In genomic region chr11:19768815-19769214, GRCh38 we compare ENCODE assay signal across 19 cellular contexts. TPM values are rescaled to one million over a fixed set of nuclear protein-coding genes. Genes with fewer than 3 reads are reported as not detected.
A peak's percentile ranks its signal among the peaks of the same experiment; 100 is the strongest.
DNase-seq lines count a peak whose midpoint lies in the region; ATAC-seq and TF ChIP-seq lines count a peak whose summit lies in the region.
"Had no signal": no experiment of that assay in that cellular context is flagged by ENCODE, and none has a peak within 500 bp of the region (broad histone marks: within the 10 kb centered on the region; RNA-seq: fewer than 3 reads in every experiment).

No MANE protein-coding gene starts in this region.

- peaks cover 52% of the 10 kb centered on the region for H3K4me1 ChIP-seq in left ventricle myocardium inferior
- peaks cover 4 to 22% of the 10 kb centered on the region in 2 donors for H3K4me1 ChIP-seq in lung (ENCODE audit: control insufficient read depth in 2 of 2, insufficient read depth in 2 of 2, low read length in 2 of 2)
- H3K4me1 ChIP-seq in neuronal stem cell (ENCODE audit: control insufficient read depth in 2 of 2, insufficient read depth in 1 of 2, low read depth in 1 of 2, low read length in 2 of 2), result peaks cover 14 to 34% of the 10 kb centered on the region in 2 donors
- no peaks in the 10 kb centered on the region for H3K4me1 ChIP-seq in gastrocnemius medialis

- H2BK5ac ChIP-seq in neuronal stem cell (ENCODE audit: low read length), result no peak overlapping the region

- H3K9ac ChIP-seq in neuronal stem cell (ENCODE audit: low read depth, low read length, poor library complexity), result no peak overlapping the region

- H3K23ac ChIP-seq in neuronal stem cell (ENCODE audit: low read depth, low read length, poor library complexity), result no peak overlapping the region

- intact Hi-C loops in left ventricle myocardium inferior (cut with micrococcal nuclease) (no loop called here), gastrocnemius medialis (cut with DNase I; ENCODE audit: low total_unique reads) (no loop called here)

- no peak for TF ChIP-seq POLR2A in gastrocnemius medialis (IDR thresholded peaks at IDR 0.05)

- H3K9me3 ChIP-seq in left ventricle myocardium inferior (replicated peaks) (no peaks in the 10 kb centered on the region), lung (ENCODE audit: control insufficient read depth in 2 of 2, insufficient read depth in 1 of 2, low read length in 1 of 2) (no peaks in the 10 kb centered on the region), neuronal stem cell (replicated peaks in 1 of 2; ENCODE audit: control insufficient read depth in 2 of 2, insufficient read depth in 1 of 2, low read depth in 1 of 2, low read length in 2 of 2) (no peaks in the 10 kb centered on the region), gastrocnemius medialis (no peaks in the 10 kb centered on the region)
- H3K9me3 ChIP-seq: SJCRH30 had no signal

- no peak overlapping the region for H3K14ac ChIP-seq in neuronal stem cell (ENCODE audit: low read length)

- peak; percentile 23 for ATAC-seq in lung (ENCODE audit: insufficient read depth, low FRiP score)
- no peak for ATAC-seq in SK-N-SH treated with all-trans-retinoic acid at 6 μM for 48 hours
- no peak for ATAC-seq in gastrocnemius medialis

- no peak for TF ChIP-seq CTCF in left ventricle myocardium inferior (IDR thresholded peaks at IDR 0.05; ENCODE audit: borderline replicate concordance)
- no peak for TF ChIP-seq CTCF in lung (IDR thresholded peaks at IDR 0.05; ENCODE audit: control extremely low read depth, extremely low read depth)
- TF ChIP-seq CTCF in gastrocnemius medialis (IDR thresholded peaks at IDR 0.05 in 4 of 5, conservative IDR thresholded peaks at IDR 0.05 in 1 of 5), result no peak

- no peaks in the 10 kb centered on the region for H3K36me3 ChIP-seq in left ventricle myocardium inferior
- H3K36me3 ChIP-seq in lung (ENCODE audit: control insufficient read depth in 2 of 2, insufficient read depth in 2 of 2, low read length in 2 of 2), result no peaks in the 10 kb centered on the region
- H3K36me3 ChIP-seq in neuronal stem cell (replicated peaks in 1 of 2; ENCODE audit: control insufficient read depth in 2 of 2, insufficient read depth in 2 of 2, low read length in 2 of 2), result no peaks in the 10 kb centered on the region
- no peaks in the 10 kb centered on the region for H3K36me3 ChIP-seq in gastrocnemius medialis
- H3K36me3 ChIP-seq: SJCRH30 had no signal

- no peak overlapping the region for H2BK120ac ChIP-seq in neuronal stem cell (ENCODE audit: low read depth, low read length)

- H3K27me3 ChIP-seq in left ventricle myocardium inferior (ENCODE audit: low read depth), result no peaks in the 10 kb centered on the region
- H3K27me3 ChIP-seq in lung (ENCODE audit: control insufficient read depth, insufficient read depth), result no peaks in the 10 kb centered on the region
- no peaks in the 10 kb centered on the region for H3K27me3 ChIP-seq in neuronal stem cell (ENCODE audit: control insufficient read depth in 3 of 3, insufficient read depth in 3 of 3, low read depth in 1 of 3, low read length in 3 of 3)
- no peaks in the 10 kb centered on the region for H3K27me3 ChIP-seq in gastrocnemius medialis
- H3K27me3 ChIP-seq: SJCRH30 had no signal

- H3K79me1 ChIP-seq in neuronal stem cell (ENCODE audit: low read depth, low read length), result no peaks in the 10 kb centered on the region

- H3K27ac ChIP-seq in caudate nucleus (ENCODE audit: low read depth, low read length) (peak overlapping the region; percentile 19), left ventricle myocardium inferior (replicated peaks) (peak overlapping the region; percentile 4), lung (ENCODE audit: low read depth in 1 of 2, low read length in 1 of 2) (no peak overlapping the region), neuronal stem cell (replicated peaks; ENCODE audit: low read length) (no peak overlapping the region), gastrocnemius medialis (no peak overlapping the region)
- H3K27ac ChIP-seq: SJCRH30 had no signal

- no peak overlapping the region for H3K4me2 ChIP-seq in neuronal stem cell (ENCODE audit: insufficient read depth, low read length, poor library complexity, severe bottlenecking)

- no peak overlapping the region for H4K91ac ChIP-seq in neuronal stem cell (ENCODE audit: low read depth, low read length, poor library complexity)

- DNase-seq in Ammon's horn (ENCODE audit: low spot score) (peak; percentile 63), caudate nucleus (lab: John Stamatoyannopoulos, UW) (peak in 1 of 61 donors; percentile 10), left ventricle myocardium inferior (no peak), lung (ENCODE audit: low spot score) (peak; percentile 33), NCI-H146 treated with DMSO at 0.1 percent for 48 hours (lab: John Stamatoyannopoulos, UW; ENCODE audit: unreplicated experiment) (no peak), neuronal stem cell (ENCODE audit: low spot score) (no peak), gastrocnemius medialis (no peak)
- DNase-seq: CD4-positive, CD25-positive, alpha-beta regulatory T cell; DMS79; KG1; NCI-H1092 treated with DMSO at 0.1 percent for 48 hours; NCI-H1436 treated with DMSO at 0.1 percent for 48 hours; NCI-H2081 treated with DMSO at 0.1 percent for 48 hours; NCI-H446 treated with DMSO at 0.1 percent for 48 hours; NCI-H69; NK-92 treated with Interleukin-12 subunit alpha and Interleukin-12 subunit beta, amount 100 ng/mL, for 24 hours; SJCRH30 had no signal

- H3K18ac ChIP-seq in neuronal stem cell (ENCODE audit: low read length), result no peak overlapping the region

- no peak overlapping the region for H2BK15ac ChIP-seq in neuronal stem cell (ENCODE audit: low read length)

- H3K4ac ChIP-seq in neuronal stem cell (ENCODE audit: low read length), result no peak overlapping the region

- no peak overlapping the region for H4K8ac ChIP-seq in neuronal stem cell (ENCODE audit: low read depth, low read length)

- H2AK5ac ChIP-seq in neuronal stem cell (ENCODE audit: low read depth, low read length), result no peak overlapping the region

- H2BK12ac ChIP-seq in neuronal stem cell (ENCODE audit: low read length), result no peak overlapping the region

- no peak overlapping the region for H2AFZ ChIP-seq in neuronal stem cell (ENCODE audit: low read length)

- in situ Hi-C loops in gastrocnemius medialis (cut with MboI; ENCODE audit: low sequenced_read_pairs in 4 of 4), result no loop called here

- H3K4me3 ChIP-seq in left ventricle myocardium inferior, result no peak overlapping the region
- no peak overlapping the region for H3K4me3 ChIP-seq in lung
- no peak overlapping the region for H3K4me3 ChIP-seq in neuronal stem cell (ENCODE audit: low read length in 2 of 2)
- H3K4me3 ChIP-seq in gastrocnemius medialis, result no peak overlapping the region
- H3K4me3 ChIP-seq: SJCRH30 had no signal

TF ChIP-seq in SK-N-SH treated with all-trans-retinoic acid at 6 μM for 48 hours, 23 proteins besides CTCF, POLR2A, EP300 and RAD21 (continues in another document):
- no peak for TF ChIP-seq CSDC2 (CRISPR knock-in tag; IDR thresholded peaks at IDR 0.05)
- TF ChIP-seq OSR1 (CRISPR knock-in tag; IDR thresholded peaks at IDR 0.05), result no peak
- no peak for TF ChIP-seq ZC3H10 (CRISPR knock-in tag; IDR thresholded peaks at IDR 0.05)
- TF ChIP-seq ZNF70 (CRISPR knock-in tag; IDR thresholded peaks at IDR 0.05), result no peak
- no peak for TF ChIP-seq ZFP3 (CRISPR knock-in tag; IDR thresholded peaks at IDR 0.05)
- no peak for TF ChIP-seq PPARA (CRISPR knock-in tag; IDR thresholded peaks at IDR 0.05; ENCODE audit: borderline replicate concordance)
- TF ChIP-seq ZNF565 (CRISPR knock-in tag; conservative IDR thresholded peaks at IDR 0.05; ENCODE audit: low read depth), result no peak
- no peak for TF ChIP-seq CREB5 (CRISPR knock-in tag; IDR thresholded peaks at IDR 0.05; ENCODE audit: low read depth)
- TF ChIP-seq SNAI2 (CRISPR knock-in tag; IDR thresholded peaks at IDR 0.05), result no peak
- no peak for TF ChIP-seq ZNF8 (CRISPR knock-in tag; IDR thresholded peaks at IDR 0.05)
- TF ChIP-seq PATZ1 (CRISPR knock-in tag; IDR thresholded peaks at IDR 0.05; ENCODE audit: borderline replicate concordance), result no peak
- TF ChIP-seq ISL1 (CRISPR knock-in tag; IDR thresholded peaks at IDR 0.05), result no peak
- no peak for TF ChIP-seq ZFP30 (CRISPR knock-in tag; IDR thresholded peaks at IDR 0.05)
- no peak for TF ChIP-seq ARNTL (CRISPR knock-in tag; IDR thresholded peaks at IDR 0.05; ENCODE audit: borderline replicate concordance, low read depth)
- no peak for TF ChIP-seq ESRRG (CRISPR knock-in tag; IDR thresholded peaks at IDR 0.05)
- no peak for TF ChIP-seq RARB (CRISPR knock-in tag; IDR thresholded peaks at IDR 0.05)

RNA-seq across cellular contexts. Expression of gene NAV2, which starts 56.2 kb away (rescaled TPM):
- total RNA-seq in left ventricle myocardium inferior (14.3 TPM), lung (10 to 100 TPM; 31.5 to 47.9 TPM), gastrocnemius medialis (1 to 10 TPM; 3.2 to 7.7 (median 5.5) TPM)
- 1 to 10 TPM; 6.8 to 8.9 TPM for polyA plus RNA-seq in lung
- 3.2 TPM for polyA plus RNA-seq in neuronal stem cell (2013, experiment 1 of 2)
- 3.3 TPM for polyA plus RNA-seq in neuronal stem cell (2013, experiment 2 of 2)
- total RNA-seq: A673 had no signal

Comparison
In these comparisons a context has a peak if more than half of its experiments do, and no peak if none do; other contexts are left out.
1. DNase-seq: peak in Ammon's horn (single experiment) and lung (single experiment); none in left ventricle myocardium inferior (single experiment), NCI-H146 treated with DMSO at 0.1 percent for 48 hours (single experiment), neuronal stem cell (single experiment) and gastrocnemius medialis (0 of 2).
2. H3K27ac ChIP-seq: peak in caudate nucleus (single experiment) and left ventricle myocardium inferior (single experiment); none in lung (0 of 2), neuronal stem cell (single experiment) and gastrocnemius medialis (0 of 4).